In genomic region chr2:70084973-70085710, GRCh38 we compare ENCODE assay signal across 9 cellular contexts. TPM values are rescaled to one million over a fixed set of nuclear protein-coding genes. Genes with fewer than 3 reads are reported as not detected.
A peak's percentile ranks its signal among the peaks of the same experiment; 100 is the strongest.
DNase-seq lines count a peak whose midpoint lies in the region; ATAC-seq and TF ChIP-seq lines count a peak whose summit lies in the region.
"Had no signal": no experiment of that assay in that cellular context is flagged by ENCODE, and none has a peak within 500 bp of the region (broad histone marks: within the 10 kb centered on the region; RNA-seq: fewer than 3 reads in every experiment).

No MANE protein-coding gene starts in this region.

- H3K9me3 ChIP-seq in psoas muscle, result no peaks in the 10 kb centered on the region

- peak overlapping the region; percentile 100 for H3K27ac ChIP-seq in psoas muscle

- DNase-seq in NCI-H526 treated with DMSO at 0.1 percent for 48 hours (lab: John Stamatoyannopoulos, UW) (peak; percentile 75), cardiac septum (ENCODE audit: low spot score) (peak; percentile 78), psoas muscle (peak; percentile 46 to 66), omental fat pad (ENCODE audit: low spot score) (no peak), GM03348 (ENCODE audit: low spot score) (no peak)
- DNase-seq in activated T-helper 1 cell treated with anti-CD3 and anti-CD28 coated beads, Interleukin-2, amount 50 U/mL, for 16 hours (ENCODE audit: low read depth in 1 of 2, low spot score in 1 of 2), result peak; percentile 45

- no peaks in the 10 kb centered on the region for H3K27me3 ChIP-seq in psoas muscle (ENCODE audit: insufficient read depth in 3 of 3, low read length in 2 of 3)
- H3K27me3 ChIP-seq: SJSA1 had no signal

- peaks cover 28% of the 10 kb centered on the region for H3K4me1 ChIP-seq in psoas muscle

- ATAC-seq in psoas muscle (peak; percentile 20 to 36 (median 28)), GM19351 (IDR thresholded peaks at IDR 0.05; ENCODE audit: unreplicated experiment) (no peak), omental fat pad (ENCODE audit: low FRiP score) (no peak)

- 31 to 46% (median 32%) methylated on average over 10 of the region's 10 CpGs for WGBS in psoas muscle, 3 donors

- TF ChIP-seq CTCF in psoas muscle (IDR thresholded peaks at IDR 0.05) (no peak), omental fat pad (IDR thresholded peaks at IDR 0.05) (no peak)

- H3K36me3 ChIP-seq in psoas muscle (ENCODE audit: insufficient read depth in 1 of 2, low read depth in 1 of 2), result peaks cover 0 to 47% of the 10 kb centered on the region in 2 donors

- peak; percentile 60 for TF ChIP-seq POLR2A in GM15510 (IDR thresholded peaks at IDR 0.05; ENCODE audit: borderline replicate concordance, extremely low read depth, insufficient read length)

- intact Hi-C loops in cardiac septum (cut with DNase I), result loop anchor here (5.0 kb wide), 1 partner anchor 107 kb away; the partner anchor contains the start of gene C2orf42
- intact Hi-C loops in psoas muscle (cut with DNase I), result loop anchor here (1.0 to 5.0 kb wide), 2 partner anchors 171 to 173 kb away; no protein-coding TSS in a partner anchor

- H3K4me3 ChIP-seq in psoas muscle, result peak overlapping the region; percentile 96

RNA-seq across cellular contexts. Expression of gene PCBP1, which starts 2.1 kb away (rescaled TPM):
- 223 TPM for total RNA-seq in cardiac septum
- total RNA-seq in psoas muscle, result 100 to 1,000 TPM; 423 to 683 (median 522) TPM
- 100 to 1,000 TPM; 522 to 746 (median 549) TPM for polyA plus RNA-seq in psoas muscle
- total RNA-seq in omental fat pad, result 100 to 1,000 TPM; 200 to 256 (median 209) TPM

Comparison
In these comparisons a context has a peak if more than half of its experiments do, and no peak if none do; other contexts are left out.
1. DNase-seq: peak in NCI-H526 treated with DMSO at 0.1 percent for 48 hours (single experiment), activated T-helper 1 cell treated with anti-CD3 and anti-CD28 coated beads, Interleukin-2, amount 50 U/mL, for 16 hours (2 of 2), cardiac septum (single experiment) and psoas muscle (2 of 2); none in omental fat pad (single experiment) and GM03348 (single experiment).
2. ATAC-seq: peak in psoas muscle (4 of 4); none in GM19351 (single experiment) and omental fat pad (single experiment).